Comparison of ENCODE assay signal across 20 cellular contexts in genomic region chr1:196599324-196599723, GRCh38. TPM values are rescaled to one million over a fixed set of nuclear protein-coding genes. Genes with fewer than 3 reads are reported as not detected.
DNase-seq lines count a peak whose midpoint lies in the region; ATAC-seq, FAIRE-seq and TF ChIP-seq lines count a peak whose summit lies in the region.
"Had no signal": no experiment of that assay in that cellular context is flagged by ENCODE, and none has a peak within 500 bp of the region (broad histone marks: within the 10 kb centered on the region; RNA-seq: fewer than 3 reads in every experiment).

No MANE protein-coding gene starts in this region.

- TF ChIP-seq RAD21 in liver (IDR thresholded peaks at IDR 0.05) (no peak), HepG2 (CRISPR knock-in tag; IDR thresholded peaks at IDR 0.05) (no peak)

- no peak overlapping the region for H3K27ac ChIP-seq in liver (ENCODE audit: low read depth in 1 of 2, low read length in 2 of 2)
- H3K27ac ChIP-seq in HepG2 (ENCODE audit: extremely low read length, insufficient read depth, low read length): no peak overlapping the region
- H3K27ac ChIP-seq in WERI-Rb-1: peak overlapping the region; percentile 79
- H3K27ac ChIP-seq in right lobe of liver: no peak overlapping the region
- H3K27ac ChIP-seq in A673 (ENCODE audit: low read depth, low read length, poor library complexity, severe bottlenecking): no peak overlapping the region
- H3K27ac ChIP-seq: 22Rv1, A549, BLaER1, HL-60 had no signal

- no peaks in the 10 kb centered on the region for H4K20me1 ChIP-seq in HepG2 (ENCODE audit: insufficient read depth, low read length)
- H4K20me1 ChIP-seq: BLaER1 had no signal

- no peaks in the 10 kb centered on the region for H3K79me2 ChIP-seq in HepG2 (ENCODE audit: insufficient read depth, low read length)

- TF ChIP-seq POLR2A in HepG2 (IDR thresholded peaks at IDR 0.05; ENCODE audit: insufficient read depth in 1 of 2, low read depth in 2 of 2, low read length in 2 of 2) (no peak), right lobe of liver (IDR thresholded peaks at IDR 0.05) (no peak)

- intact Hi-C loops in HepG2 (cut with micrococcal nuclease; ENCODE audit: unreplicated experiment) (no loop called here), right lobe of liver (cut with DNase I) (no loop called here), A673 (cut with micrococcal nuclease; ENCODE audit: unreplicated experiment) (no loop called here)

- H3K9me3 ChIP-seq in liver (ENCODE audit: control insufficient read depth in 4 of 4, low read length in 3 of 4) (no peaks in the 10 kb centered on the region), HepG2 (ENCODE audit: low read length) (no peaks in the 10 kb centered on the region), WERI-Rb-1 (ENCODE audit: severe bottlenecking) (no peaks in the 10 kb centered on the region), right lobe of liver (no peaks in the 10 kb centered on the region), A673 (ENCODE audit: low read depth, low read length, poor library complexity, severe bottlenecking) (no peaks in the 10 kb centered on the region)
- H3K9me3 ChIP-seq: A549, BLaER1, HAP-1 had no signal

- in situ Hi-C loops in HepG2 (cut with HindIII; ENCODE audit: extremely low pct_ligation_motif_present, low pct_unique_long_range_greater_than_20kb): no loop called here

- BruUV-seq in HepG2 (replicated peaks; lab: Mats Ljungman, UMichigan) (no TSS peak), A673 (replicated peaks; lab: Mats Ljungman, UMichigan) (no TSS peak)

- H3K4me3 ChIP-seq in liver (ENCODE audit: low read depth in 1 of 3, low read length in 3 of 3): no peak overlapping the region
- H3K4me3 ChIP-seq in HepG2 (replicated peaks in 1 of 3; ENCODE audit: insufficient read depth in 1 of 3, low read depth in 2 of 3, low read length in 3 of 3): no peak overlapping the region
- peak overlapping the region; percentile 24 for H3K4me3 ChIP-seq in WERI-Rb-1 (ENCODE audit: low read depth, low read length)
- no peak overlapping the region for H3K4me3 ChIP-seq in right lobe of liver
- no peak overlapping the region for H3K4me3 ChIP-seq in A673 (ENCODE audit: low read depth, low read length, poor library complexity, severe bottlenecking)
- H3K4me3 ChIP-seq: A549, BLaER1, HAP-1, K562 had no signal

- H3K9ac ChIP-seq in liver (ENCODE audit: low read depth in 1 of 2, low read length in 2 of 2): no peak overlapping the region
- H3K9ac ChIP-seq in HepG2 (ENCODE audit: insufficient read depth, low read depth, low read length): no peak overlapping the region
- H3K9ac ChIP-seq: BLaER1 had no signal

- ATAC-seq in HepG2: no peak
- peak; percentile 23 to 57 (median 45) for ATAC-seq in right lobe of liver
- ATAC-seq in HG03139 (IDR thresholded peaks at IDR 0.05; ENCODE audit: unreplicated experiment): no peak

- TF ChIP-seq CTCF in liver (IDR thresholded peaks at IDR 0.05; ENCODE audit: low read depth, low read length, missing input control): no peak
- TF ChIP-seq CTCF in HepG2 (CRISPR knock-in tag; IDR thresholded peaks at IDR 0.05): no peak
- TF ChIP-seq CTCF in WERI-Rb-1 (IDR thresholded peaks at IDR 0.05; ENCODE audit: low read depth, low read length): no peak
- TF ChIP-seq CTCF in right lobe of liver (IDR thresholded peaks at IDR 0.05): no peak
- no peak for TF ChIP-seq CTCF in A673 (conservative IDR thresholded peaks at IDR 0.05; ENCODE audit: low read depth, low read length)

- no peak for FAIRE-seq in HepG2 (lab: Jason Lieb, UNC)
- FAIRE-seq: A549, GM19239, K562 had no signal

- DNase-seq in HepG2 (ENCODE audit: low spot score): no peak
- peak; percentile 61 for DNase-seq in WERI-Rb-1
- DNase-seq in right lobe of liver: no peak
- DNase-seq in NCI-H146 treated with DMSO at 0.1 percent for 48 hours (lab: John Stamatoyannopoulos, UW; ENCODE audit: unreplicated experiment): no peak
- no peak for DNase-seq in A673 (ENCODE audit: low spot score)
- DNase-seq: CD4-positive, alpha-beta memory T cell; DMS79 treated with DMSO at 0.1 percent for 48 hours; GF-D8; IMR-90 had no signal

- peaks cover 2 to 13% (median 7%) of the 10 kb centered on the region in 4 donors for H3K4me1 ChIP-seq in liver (ENCODE audit: control insufficient read depth in 4 of 4, insufficient read depth in 4 of 4, low read length in 3 of 4)
- H3K4me1 ChIP-seq in HepG2 (ENCODE audit: insufficient read depth, low read length): no peaks in the 10 kb centered on the region
- H3K4me1 ChIP-seq in right lobe of liver: peaks cover 0 to 13% (median 4%) of the 10 kb centered on the region in 4 donors
- no peaks in the 10 kb centered on the region for H3K4me1 ChIP-seq in A673 (ENCODE audit: insufficient read depth, low read length, poor library complexity, severe bottlenecking)
- H3K4me1 ChIP-seq: A549, BLaER1 had no signal

- H3K36me3 ChIP-seq in liver (ENCODE audit: control insufficient read depth in 4 of 4, insufficient read depth in 3 of 4, low read depth in 1 of 4, low read length in 3 of 4): peaks cover 0 to 2% (median 0%) of the 10 kb centered on the region in 4 donors
- no peaks in the 10 kb centered on the region for H3K36me3 ChIP-seq in HepG2 (replicated peaks in 1 of 2; ENCODE audit: control insufficient read depth in 1 of 2, insufficient read depth in 2 of 2, low read length in 2 of 2)
- peaks cover 24% of the 10 kb centered on the region for H3K36me3 ChIP-seq in WERI-Rb-1
- H3K36me3 ChIP-seq in right lobe of liver: no peaks in the 10 kb centered on the region
- H3K36me3 ChIP-seq in A673 (ENCODE audit: insufficient read depth, low read length, poor library complexity, severe bottlenecking): no peaks in the 10 kb centered on the region
- H3K36me3 ChIP-seq: BLaER1, HAP-1 had no signal

- TF ChIP-seq EP300 in HepG2 (IDR thresholded peaks at IDR 0.05; ENCODE audit: low read depth in 2 of 2, low read length in 2 of 2) (no peak), HepG2 (CRISPR knock-in tag; IDR thresholded peaks at IDR 0.05; ENCODE audit: borderline replicate concordance) (no peak)

- H3K4me2 ChIP-seq in HepG2 (ENCODE audit: low read depth, low read length): no peak overlapping the region
- H3K4me2 ChIP-seq: A549, BLaER1 had no signal

- no peaks in the 10 kb centered on the region for H3K27me3 ChIP-seq in liver (ENCODE audit: control insufficient read depth in 4 of 4, insufficient read depth in 4 of 4, low read length in 3 of 4)
- no peaks in the 10 kb centered on the region for H3K27me3 ChIP-seq in HepG2 (ENCODE audit: control insufficient read depth in 1 of 2, insufficient read depth in 2 of 2, low read length in 2 of 2)
- H3K27me3 ChIP-seq in WERI-Rb-1 (ENCODE audit: insufficient read depth, low read depth, severe bottlenecking): no peaks in the 10 kb centered on the region
- H3K27me3 ChIP-seq in right lobe of liver: no peaks in the 10 kb centered on the region
- no peaks in the 10 kb centered on the region for H3K27me3 ChIP-seq in A673 (replicated peaks; ENCODE audit: insufficient read depth, low read depth, low read length, poor library complexity)
- H3K27me3 ChIP-seq: BLaER1 had no signal

- WGBS in liver: 50% methylated on average over 2 of the region's 2 CpGs
- WGBS in HepG2 (ENCODE audit: low lambda C conversion rate): 0% methylated on average over 2 of the region's 2 CpGs
- whole genome bisulfite sequencing in right lobe of liver (ENCODE audit: insufficient coverage, low coverage, low lambda C conversion rate, missing lambda C conversion rate): 20% methylated on average over 1 of the region's 2 CpGs

- CTCF ChIA-PET in HepG2 (lab: Yijun Ruan, JAX; ENCODE audit: low intra/inter-chr PET ratio, low total read pairs): no interaction called here
- CTCF ChIA-PET in A673 (lab: Charles Lee): no interaction called here

- H2AFZ ChIP-seq in HepG2 (ENCODE audit: low read length): no peak overlapping the region

- POLR2A ChIA-PET in HepG2 (lab: Yijun Ruan, JAX) (no interaction called here), A673 (lab: Charles Lee; ENCODE audit: low non-redundant PET) (no interaction called here)

RNA-seq across cellular contexts. Expression of gene KCNT2, which starts 8.9 kb away (rescaled TPM):
- total RNA-seq in liver (10 to 100 TPM in 1 of 2 donors, 1 to 10 TPM in 1; 7.5 to 11.2 TPM), HepG2 (2016; rRNA removed; fragmentation: Illumina TruSeq; extraction: Trizol) (not detected in 2 replicates), right lobe of liver (1 to 10 TPM; 5.3 to 8.4 (median 7.5) TPM), A673 (2021) (1.2 and 1.6 TPM in 2 replicates)
- polyA plus RNA-seq in liver (1 to 10 TPM; 1.7 to 6.1 TPM), HepG2 (2011; rRNA removed) (not detected in 2 replicates)
- total RNA-seq in HepG2 (2016; cell fraction: cytosol; rRNA removed; fragmentation: Illumina TruSeq; extraction: Trizol; ENCODE audit: low read depth): not detected in 2 replicates
- not detected in 2 replicates for total RNA-seq in HepG2 (2016; cell fraction: insoluble cytoplasmic fraction; rRNA removed; fragmentation: Illumina TruSeq; extraction: Trizol)
- not detected in 2 replicates for total RNA-seq in HepG2 (2016; cell fraction: membrane; rRNA removed; fragmentation: Illumina TruSeq; extraction: Trizol)
- not detected in 2 replicates for total RNA-seq in HepG2 (2016; cell fraction: nucleus; rRNA removed; fragmentation: Illumina TruSeq; extraction: Trizol)
- not detected in 2 replicates for polyA plus RNA-seq in HepG2 (2011; cell fraction: cytosol; rRNA removed)
- polyA plus RNA-seq in HepG2 (2011; cell fraction: nucleus; rRNA removed): not detected in 2 replicates
- polyA plus RNA-seq in HepG2 (2012): not detected in 2 replicates
- polyA plus RNA-seq in HepG2 (2016; cell fraction: cytosol; fragmentation: Illumina TruSeq; extraction: Trizol; ENCODE audit: low read depth): not detected in 2 replicates
- polyA plus RNA-seq in HepG2 (2016; cell fraction: insoluble cytoplasmic fraction; fragmentation: Illumina TruSeq; extraction: Trizol; ENCODE audit: low read depth): not detected in 2 replicates
- polyA plus RNA-seq in HepG2 (2016; cell fraction: membrane; fragmentation: Illumina TruSeq; extraction: Trizol; ENCODE audit: low read depth): not detected in 2 replicates
- polyA plus RNA-seq in HepG2 (2016; cell fraction: nucleus; fragmentation: Illumina TruSeq; extraction: Trizol; ENCODE audit: insufficient read depth, low read depth): not detected in 2 replicates
- 1.4 TPM in 1 of 2 replicates, not detected in the other for polyA minus RNA-seq in HepG2 (2011; rRNA and poly(A)+ RNA removed; ENCODE audit: low replicate concordance)
- polyA minus RNA-seq in HepG2 (2011; cell fraction: cytosol; rRNA and poly(A)+ RNA removed): not detected in 2 replicates
- polyA minus RNA-seq in HepG2 (2011; cell fraction: nucleus; rRNA and poly(A)+ RNA removed): not detected in 2 replicates
- total RNA-seq: CD4-positive, alpha-beta memory T cell; HT1080 had no signal
- polyA plus RNA-seq: CD14-positive monocyte; CD4-positive, alpha-beta memory T cell had no signal

RNA-seq across cellular contexts. Expression of gene CFH, which starts 52.5 kb away (rescaled TPM):
- total RNA-seq in liver (1,000 to 10,000 TPM in 1 of 2 donors, 100 to 1,000 TPM in 1; 739 to 1,479 TPM), HepG2 (2016; rRNA removed; fragmentation: Illumina TruSeq; extraction: Trizol) (not detected in 2 replicates), right lobe of liver (1,000 to 10,000 TPM in 3 of 6 experiments, 100 to 1,000 TPM in 3; 663 to 1,371 (median 1,032) TPM), A673 (2021) (2.0 and 2.2 TPM in 2 replicates)
- polyA plus RNA-seq in liver (100 to 1,000 TPM; 554 to 825 TPM), HepG2 (2011; rRNA removed) (0.03 TPM in 1 of 2 replicates, not detected in the other)
- total RNA-seq in HepG2 (2016; cell fraction: cytosol; rRNA removed; fragmentation: Illumina TruSeq; extraction: Trizol; ENCODE audit: low read depth): not detected in 2 replicates
- total RNA-seq in HepG2 (2016; cell fraction: insoluble cytoplasmic fraction; rRNA removed; fragmentation: Illumina TruSeq; extraction: Trizol): not detected in 2 replicates
- not detected in 2 replicates for total RNA-seq in HepG2 (2016; cell fraction: membrane; rRNA removed; fragmentation: Illumina TruSeq; extraction: Trizol)
- not detected in 2 replicates for total RNA-seq in HepG2 (2016; cell fraction: nucleus; rRNA removed; fragmentation: Illumina TruSeq; extraction: Trizol)
- polyA plus RNA-seq in HepG2 (2011; cell fraction: cytosol; rRNA removed): not detected in 2 replicates
- polyA plus RNA-seq in HepG2 (2011; cell fraction: nucleus; rRNA removed): not detected in 2 replicates
- polyA plus RNA-seq in HepG2 (2012): not detected in 2 replicates
- polyA plus RNA-seq in HepG2 (2016; cell fraction: cytosol; fragmentation: Illumina TruSeq; extraction: Trizol; ENCODE audit: low read depth): not detected in 2 replicates
- not detected in 2 replicates for polyA plus RNA-seq in HepG2 (2016; cell fraction: insoluble cytoplasmic fraction; fragmentation: Illumina TruSeq; extraction: Trizol; ENCODE audit: low read depth)
- not detected in 2 replicates for polyA plus RNA-seq in HepG2 (2016; cell fraction: membrane; fragmentation: Illumina TruSeq; extraction: Trizol; ENCODE audit: low read depth)
- polyA plus RNA-seq in HepG2 (2016; cell fraction: nucleus; fragmentation: Illumina TruSeq; extraction: Trizol; ENCODE audit: insufficient read depth, low read depth): not detected in 2 replicates
- polyA minus RNA-seq in HepG2 (2011; rRNA and poly(A)+ RNA removed; ENCODE audit: low replicate concordance): 0.18 and 46.8 TPM in 2 replicates
- 0.35 and 0.40 TPM in 2 replicates for polyA minus RNA-seq in HepG2 (2011; cell fraction: cytosol; rRNA and poly(A)+ RNA removed)
- polyA minus RNA-seq in HepG2 (2011; cell fraction: nucleus; rRNA and poly(A)+ RNA removed): 0.39 and 0.50 TPM in 2 replicates

Comparison
In these comparisons a context has a peak if more than half of its experiments do, and no peak if none do; other contexts are left out.
1. ATAC-seq: peak in right lobe of liver (4 of 4); none in HepG2 (single experiment) and HG03139 (single experiment).
2. RNA of gene CFH, which starts 52.5 kb away (total RNA-seq): 739 to 1,479 TPM in liver and 663 to 1,371 TPM in right lobe of liver; 2.0 to 2.2 TPM in A673 and not detected in HepG2; every median in the first group is over 100 times any median in the second.